8 cellular contexts compared by ENCODE assay signal in genomic region chr5:167573274-167574127, GRCh38.
DNase-seq lines count a peak whose midpoint lies in the region; ATAC-seq and TF ChIP-seq lines count a peak whose summit lies in the region.

No MANE protein-coding gene starts in this region.

- TF ChIP-seq POLR2A in Peyer's patch (IDR thresholded peaks at IDR 0.05): no peak

- peak overlapping the region; percentile 89 for H3K4me3 Mint-ChIP-seq in GM23338
- no peak overlapping the region for H3K4me3 Mint-ChIP-seq in activated T-helper 2 cell treated with anti-CD3 and anti-CD28 coated beads, Interferon-gamma antibody, Interleukin-2, Interleukin-4, amounts not matched to agents 10 μg/mL and 5 μg/mL and 100 μg/mL, durations not matched to agents 14 hours and 24 hours and 36 hours (ENCODE audit: low read depth)

- H3F3A ChIP-seq in GM23338 (replicated peaks; ENCODE audit: low read depth) (no peaks in the 10 kb centered on the region), PC-9 (ENCODE audit: insufficient read depth, low read depth) (no peaks in the 10 kb centered on the region)

- H3K27ac ChIP-seq in GM23338 (ENCODE audit: low read depth) (peak overlapping the region; percentile 87), PC-9 (no peak overlapping the region), tibial artery (no peak overlapping the region), Peyer's patch (no peak overlapping the region)

- H3K36me3 ChIP-seq in GM23338 (ENCODE audit: insufficient read depth) (no peaks in the 10 kb centered on the region), PC-9 (ENCODE audit: low read depth) (no peaks in the 10 kb centered on the region), tibial artery (no peaks in the 10 kb centered on the region), Peyer's patch (no peaks in the 10 kb centered on the region)

- no peak overlapping the region for H2AFZ ChIP-seq in GM23338
- no peak overlapping the region for H2AFZ ChIP-seq in PC-9

- H4K20me1 ChIP-seq in GM23338 (replicated peaks; ENCODE audit: insufficient read depth) (no peaks in the 10 kb centered on the region), PC-9 (ENCODE audit: insufficient read depth) (0 out of 2 replicates have a peak, but pooled peaks cover 4% of the 10 kb centered on the region)

- CTCF ChIA-PET in PC-9 (lab: Charles Lee): interaction anchor here (0.7 kb wide), 1 partner anchor 422 kb away, joined by 5 read pairs; no protein-coding TSS in a partner anchor

- H3K9me2 ChIP-seq in GM23338 (ENCODE audit: insufficient read depth) (no peaks in the 10 kb centered on the region), PC-9 (ENCODE audit: insufficient read depth) (no peaks in the 10 kb centered on the region)

- peaks cover 73% of the 10 kb centered on the region for H3K4me1 ChIP-seq in GM23338 (ENCODE audit: insufficient read depth)
- H3K4me1 ChIP-seq in PC-9 (replicated peaks; ENCODE audit: insufficient read depth): no peaks in the 10 kb centered on the region
- H3K4me1 ChIP-seq in tibial artery: peaks cover 0 to 9% (median 2%) of the 10 kb centered on the region in 4 donors
- no peaks in the 10 kb centered on the region for H3K4me1 ChIP-seq in Peyer's patch

- H3K27me3 ChIP-seq in GM23338 (ENCODE audit: insufficient read depth) (peaks cover 6% of the 10 kb centered on the region; the same call in 1 of the 2 replicates), PC-9 (ENCODE audit: insufficient read depth, low read depth) (peaks cover 70% of the 10 kb centered on the region), tibial artery (peaks cover 0 to 65% of the 10 kb centered on the region in 2 donors), Peyer's patch (no peaks in the 10 kb centered on the region)

- intact Hi-C loops in PC-9 (cut with micrococcal nuclease; ENCODE audit: unreplicated experiment) (no loop called here), tibial artery (cut with DNase I; ENCODE audit: low total_unique reads) (no loop called here)
- intact Hi-C loops in activated T-helper 2 cell treated with anti-CD3 and anti-CD28 coated beads, Interferon-gamma antibody, Interleukin-2, Interleukin-4, amounts not matched to agents 10 μg/mL and 5 μg/mL and 100 μg/mL, durations not matched to agents 14 hours and 24 hours and 36 hours (cut with micrococcal nuclease): no loop called here

- no peaks in the 10 kb centered on the region for H3K79me2 ChIP-seq in GM23338 (replicated peaks; ENCODE audit: insufficient read depth)
- no peaks in the 10 kb centered on the region for H3K79me2 ChIP-seq in PC-9 (ENCODE audit: low read depth)

- H3K27me3 Mint-ChIP-seq in GM23338 (ENCODE audit: insufficient read depth, low read depth, poor library complexity): peaks cover 9% of the 10 kb centered on the region
- peaks cover 17% of the 10 kb centered on the region for H3K27me3 Mint-ChIP-seq in activated T-helper 2 cell treated with anti-CD3 and anti-CD28 coated beads, Interferon-gamma antibody, Interleukin-2, Interleukin-4, amounts not matched to agents 10 μg/mL and 5 μg/mL and 100 μg/mL, durations not matched to agents 14 hours and 24 hours and 36 hours (ENCODE audit: low read depth)

- no TSS peak for BruUV-seq in PC-9 (replicated peaks; lab: Mats Ljungman, UMichigan)

- DNase-seq in GM23338 (ENCODE audit: low spot score) (peak; percentile 94), PC-9 (no peak), glomerular visceral epithelial cell (ENCODE audit: extremely low spot score) (peak; percentile 61), renal cortical epithelial cell (ENCODE audit: low read depth) (peak; percentile 58), tibial artery (no peak), Peyer's patch (no peak)
- DNase-seq in activated T-helper 2 cell treated with anti-CD3 and anti-CD28 coated beads, Interferon-gamma antibody, Interleukin-2, Interleukin-4, amounts not matched to agents 10 μg/mL and 5 μg/mL and 100 μg/mL, durations not matched to agents 14 hours and 24 hours and 36 hours (ENCODE audit: low spot score): no peak
- DNase-seq in activated CD4-positive, alpha-beta T cell treated with anti-CD3 and anti-CD28 coated beads for 4 hours: no peak

- TF ChIP-seq CTCF in GM23338 (conservative IDR thresholded peaks at IDR 0.05; ENCODE audit: low read depth in 2 of 2) (no peak), PC-9 (conservative IDR thresholded peaks at IDR 0.05) (no peak), tibial artery (IDR thresholded peaks at IDR 0.05) (no peak), Peyer's patch (IDR thresholded peaks at IDR 0.05) (no peak)

- H3K9me3 Mint-ChIP-seq in GM23338: no peaks in the 10 kb centered on the region
- no peaks in the 10 kb centered on the region for H3K9me3 Mint-ChIP-seq in activated T-helper 2 cell treated with anti-CD3 and anti-CD28 coated beads, Interferon-gamma antibody, Interleukin-2, Interleukin-4, amounts not matched to agents 10 μg/mL and 5 μg/mL and 100 μg/mL, durations not matched to agents 14 hours and 24 hours and 36 hours

- H3K27ac Mint-ChIP-seq in GM23338: peak overlapping the region; percentile 92
- H3K27ac Mint-ChIP-seq in activated T-helper 2 cell treated with anti-CD3 and anti-CD28 coated beads, Interferon-gamma antibody, Interleukin-2, Interleukin-4, amounts not matched to agents 10 μg/mL and 5 μg/mL and 100 μg/mL, durations not matched to agents 14 hours and 24 hours and 36 hours: no peak overlapping the region

- peak overlapping the region; percentile 76 for H3K4me2 ChIP-seq in GM23338
- H3K4me2 ChIP-seq in PC-9: peak overlapping the region; percentile 47; the same call in 1 of the 2 replicates

- peak; percentile 96 for ATAC-seq in GM23338

- no peaks in the 10 kb centered on the region for H3K36me3 Mint-ChIP-seq in GM23338 (ENCODE audit: low read depth)
- H3K36me3 Mint-ChIP-seq in activated T-helper 2 cell treated with anti-CD3 and anti-CD28 coated beads, Interferon-gamma antibody, Interleukin-2, Interleukin-4, amounts not matched to agents 10 μg/mL and 5 μg/mL and 100 μg/mL, durations not matched to agents 14 hours and 24 hours and 36 hours (ENCODE audit: low read depth): no peaks in the 10 kb centered on the region

- H3K4me1 Mint-ChIP-seq in GM23338: peaks cover 71% of the 10 kb centered on the region
- H3K4me1 Mint-ChIP-seq in activated T-helper 2 cell treated with anti-CD3 and anti-CD28 coated beads, Interferon-gamma antibody, Interleukin-2, Interleukin-4, amounts not matched to agents 10 μg/mL and 5 μg/mL and 100 μg/mL, durations not matched to agents 14 hours and 24 hours and 36 hours (ENCODE audit: low read depth): peaks cover 1% of the 10 kb centered on the region

- peak overlapping the region; percentile 55 for H3K4me3 ChIP-seq in GM23338
- H3K4me3 ChIP-seq in PC-9: no peak overlapping the region; the same call in 1 of the 2 replicates
- peak overlapping the region in 1 of 2 donors; percentile 26 for H3K4me3 ChIP-seq in tibial artery
- peak overlapping the region in 1 of 4 donors; percentile 13 for H3K4me3 ChIP-seq in Peyer's patch

- POLR2A ChIA-PET in PC-9 (lab: Charles Lee; ENCODE audit: unreplicated experiment): no interaction called here

- H3K9me3 ChIP-seq in PC-9 (ENCODE audit: insufficient read depth, low read depth): no peaks in the 10 kb centered on the region
- H3K9me3 ChIP-seq in tibial artery: no peaks in the 10 kb centered on the region
- no peaks in the 10 kb centered on the region for H3K9me3 ChIP-seq in Peyer's patch

TF ChIP-seq in GM23338, 12 proteins besides CTCF, POLR2A, EP300 and RAD21:
- TF ChIP-seq CREB1 (CRISPR knock-in tag; IDR thresholded peaks at IDR 0.05; ENCODE audit: low read depth) (0 out of 2 replicates have a peak, but pooled peaks have one; percentile 17), REST (IDR thresholded peaks at IDR 0.05; ENCODE audit: unreplicated experiment) (no peak), EZH2phosphoT487 (IDR thresholded peaks at IDR 0.05; ENCODE audit: unreplicated experiment) (no peak), ETS1 (IDR thresholded peaks at IDR 0.05) (no peak), POLR2AphosphoS5 (IDR thresholded peaks at IDR 0.05; ENCODE audit: low read depth) (0 out of 2 replicates have a peak, but pooled peaks have one; percentile 33)
TF ChIP-seq in GM23338: peak in this region for 2.

Comparison
In these comparisons a context has a peak if more than half of its experiments do, and no peak if none do; other contexts are left out.
1. DNase-seq: peak in GM23338 (single experiment), glomerular visceral epithelial cell (single experiment) and renal cortical epithelial cell (single experiment); none in PC-9 (0 of 2), activated T-helper 2 cell treated with anti-CD3 and anti-CD28 coated beads, Interferon-gamma antibody, Interleukin-2, Interleukin-4, amounts not matched to agents 10 μg/mL and 5 μg/mL and 100 μg/mL, durations not matched to agents 14 hours and 24 hours and 36 hours (single experiment), activated CD4-positive, alpha-beta T cell treated with anti-CD3 and anti-CD28 coated beads for 4 hours (0 of 2), tibial artery (0 of 2) and Peyer's patch (0 of 3).